In the genomic region with DNA sequence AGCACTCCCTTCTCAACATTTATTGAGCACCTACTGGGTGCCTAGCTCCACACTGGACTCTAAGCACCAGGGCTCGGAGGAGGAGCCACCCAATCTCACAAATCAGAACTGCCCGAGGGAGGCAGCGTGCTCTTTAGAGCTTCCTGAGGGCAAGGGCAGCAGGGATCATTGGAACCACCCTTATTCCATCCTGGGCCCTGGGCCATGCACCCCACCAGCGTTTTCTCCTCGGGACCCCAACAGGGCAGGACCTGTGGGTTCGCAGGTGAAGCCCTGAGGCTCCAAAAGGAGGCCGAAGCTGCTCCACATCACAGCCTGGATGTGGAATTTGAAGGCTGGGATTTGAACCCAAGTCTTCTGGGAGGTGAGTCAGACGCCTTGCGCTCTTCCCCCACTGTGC, we compare ENCODE assay signal across 25 cellular contexts. TPM values are rescaled to one million over a fixed set of nuclear protein-coding genes. Genes with fewer than 3 reads are reported as not detected.
"Had no signal": no experiment of that assay in that cellular context is flagged by ENCODE, and none has a peak within 500 bp of the region (broad histone marks: within the 10 kb centered on the region; RNA-seq: fewer than 3 reads in every experiment).

No MANE protein-coding gene starts in this region.

- H3K4me3 Mint-ChIP-seq: immature natural killer cell, memory B cell, naive B cell, neural crest cell, type B pancreatic cell had no signal

- H3K27ac Mint-ChIP-seq: immature natural killer cell, memory B cell, type B pancreatic cell had no signal

- H3K4me1 ChIP-seq: colonic mucosa, prostate gland, right lobe of liver had no signal

- H3K4me1 Mint-ChIP-seq: neural crest cell had no signal

- DNase-seq: cerebellar nuclear complex; colonic mucosa; dermis blood vessel endothelial cell; esophagus squamous epithelium; foreskin fibroblast; glutamatergic neuron; immature natural killer cell; left cardiac atrium; left ventricle myocardium inferior; lower lobe of right lung; midbrain; naive B cell; ovary; right lobe of liver; stimulated activated CD4-positive, alpha-beta T cell treated with anti-CD3 and anti-CD28 coated beads, Interleukin-2, amount 100 ng/mL, for 48 hours; stimulated activated naive CD4-positive, alpha-beta T cell treated with Interleukin-2 at 50 U/mL for 16 hours; uterus had no signal

- H3K36me3 Mint-ChIP-seq: immature natural killer cell, naive B cell, type B pancreatic cell had no signal

- H3K9me3 ChIP-seq: colonic mucosa, esophagus squamous epithelium, gastroesophageal sphincter, left ventricle myocardium inferior, lower lobe of right lung, ovary, prostate gland, right lobe of liver, uterus had no signal

- ATAC-seq: gastroesophageal sphincter, lower lobe of right lung, right lobe of liver had no signal

- H3K27ac ChIP-seq: colonic mucosa, left ventricle myocardium inferior, lower lobe of right lung, ovary, prostate gland, right lobe of liver, uterus had no signal

- H3K27me3 Mint-ChIP-seq: type B pancreatic cell had no signal

- H3K4me3 ChIP-seq: colonic mucosa, esophagus squamous epithelium, gastroesophageal sphincter, left ventricle myocardium inferior, lower lobe of right lung, ovary, prostate gland, right lobe of liver, skin epidermis, uterus had no signal

- FAIRE-seq: keratinocyte had no signal

- H3K27me3 ChIP-seq: colonic mucosa, esophagus squamous epithelium, gastroesophageal sphincter, ovary, right lobe of liver, uterus had no signal

- H3K36me3 ChIP-seq: colonic mucosa, esophagus squamous epithelium, gastroesophageal sphincter, left ventricle myocardium inferior, lower lobe of right lung, ovary, prostate gland, right lobe of liver, uterus had no signal

RNA-seq across cellular contexts. Expression of a gene that starts 15.4 kb away (rescaled TPM):
- total RNA-seq: renal cortical epithelial cell had no signal
- polyA plus RNA-seq: keratinocyte had no signal
